In the genomic region with DNA sequence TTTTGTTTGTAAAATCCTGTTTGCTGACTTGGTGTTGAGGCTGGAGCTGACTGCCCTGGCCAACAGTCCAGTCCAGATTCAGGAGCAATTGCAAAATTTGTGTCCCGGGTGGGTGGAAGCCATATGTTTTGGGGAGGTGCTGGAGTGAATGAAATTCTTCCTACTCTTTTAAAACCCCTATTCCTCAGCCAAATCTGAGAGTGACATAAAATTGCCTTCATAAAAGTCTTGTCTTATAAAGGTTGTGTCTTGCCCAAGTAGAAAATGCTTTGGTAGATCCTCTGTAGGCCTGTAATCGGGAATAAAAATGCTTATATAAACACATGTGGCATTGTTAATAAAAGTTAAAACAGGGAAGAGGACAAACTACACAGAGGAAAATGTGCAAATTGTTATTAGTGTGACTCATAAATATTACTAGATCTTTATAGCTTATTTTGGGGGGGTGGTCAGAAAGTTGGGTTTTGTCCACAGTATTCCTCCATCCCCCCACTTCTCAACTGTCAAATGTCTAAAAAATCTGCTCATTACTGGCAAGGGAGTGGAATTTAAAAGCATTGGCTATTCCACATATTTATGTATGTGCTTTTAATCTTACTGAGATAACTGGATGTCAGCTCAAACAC, we compare ENCODE assay signal across 1 cellular context.
TF ChIP-seq lines count a peak whose summit lies in the region.

No MANE protein-coding gene starts in this region.

TF ChIP-seq in WTC11, 78 proteins besides CTCF, POLR2A, EP300 and RAD21 (continued from another document):
- no peak for TF ChIP-seq STAT6 (CRISPR knock-in tag; conservative IDR thresholded peaks at IDR 0.05; ENCODE audit: low read depth)
- TF ChIP-seq, protein P1, sequence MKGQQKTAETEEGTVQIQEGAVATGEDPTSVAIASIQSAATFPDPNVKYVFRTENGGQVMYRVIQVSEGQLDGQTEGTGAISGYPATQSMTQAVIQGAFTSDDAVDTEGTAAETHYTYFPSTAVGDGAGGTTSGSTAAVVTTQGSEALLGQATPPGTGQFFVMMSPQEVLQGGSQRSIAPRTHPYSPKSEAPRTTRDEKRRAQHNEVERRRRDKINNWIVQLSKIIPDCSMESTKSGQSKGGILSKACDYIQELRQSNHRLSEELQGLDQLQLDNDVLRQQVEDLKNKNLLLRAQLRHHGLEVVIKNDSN (CRISPR knock-in tag; IDR thresholded peaks at IDR 0.05): no peak
- TF ChIP-seq ATF1 (CRISPR knock-in tag; IDR thresholded peaks at IDR 0.05): no peak
- TF ChIP-seq HMGXB4 (CRISPR knock-in tag; IDR thresholded peaks at IDR 0.05): no peak
- no peak for TF ChIP-seq ZNF138 (CRISPR knock-in tag; conservative IDR thresholded peaks at IDR 0.05)
